22 cellular contexts compared by ENCODE assay signal in genomic region chrX:48512371-48512935, GRCh38. TPM values are rescaled to one million over a fixed set of nuclear protein-coding genes. Genes with fewer than 3 reads are reported as not detected.
"Had no signal": no experiment of that assay in that cellular context is flagged by ENCODE, and none has a peak within 500 bp of the region (broad histone marks: within the 10 kb centered on the region; RNA-seq: fewer than 3 reads in every experiment).

No MANE protein-coding gene starts in this region.

- H3K9me3 ChIP-seq: ascending aorta, body of pancreas, Peyer's patch had no signal

- H3K27me3 ChIP-seq: ascending aorta, body of pancreas, Peyer's patch had no signal

- H3K4me3 ChIP-seq: ascending aorta, body of pancreas, Peyer's patch had no signal

- H3K27me3 Mint-ChIP-seq: activated B cell treated with CpG ODN at 0.5 μM for 24 hours; activated CD4-positive, alpha-beta memory T cell treated with anti-CD3 and anti-CD28 coated beads, Interleukin-2, amount 10 ng/mL, durations not matched to agents 7 days and 5 days had no signal

- DNase-seq: activated B cell treated with CpG ODN at 0.5 μM for 24 hours; activated CD4-positive, alpha-beta memory T cell treated with anti-CD3 and anti-CD28 coated beads, Interleukin-2, amount 10 ng/mL, durations not matched to agents 7 days and 5 days; activated CD4-positive, alpha-beta T cell treated with anti-CD3 and anti-CD28 coated beads, Interleukin-2, amount 50 U/mL, for 1 hour; activated naive CD4-positive, alpha-beta T cell treated with anti-CD3 and anti-CD28 coated beads, Interleukin-2, amount 50 U/mL, for 16 hours; activated T-cell treated with anti-CD3 and anti-CD28 coated beads for 4 hours; activated T-cell treated with anti-CD3 and anti-CD28 coated beads, Interleukin-2, amount 50 U/mL, for 72 hours; amniotic stem cell; body of pancreas; central memory CD4-positive, alpha-beta T cell; Kasumi-1; KBM-7; NCI-H1105 treated with DMSO at 0.1 percent for 48 hours; NCI-H1436 treated with DMSO at 0.1 percent for 48 hours; NCI-H2081; NCI-H446; NCI-H524; Peyer's patch; SHP77 treated with DMSO at 0.1 percent for 48 hours; T-helper 2 cell; T1000 had no signal

- H3K36me3 ChIP-seq: Peyer's patch had no signal

- H3K27ac Mint-ChIP-seq: activated B cell treated with CpG ODN at 0.5 μM for 24 hours; activated CD4-positive, alpha-beta memory T cell treated with anti-CD3 and anti-CD28 coated beads, Interleukin-2, amount 10 ng/mL, durations not matched to agents 7 days and 5 days; activated T-cell treated with anti-CD3 and anti-CD28 coated beads, Interleukin-2, amount 50 U/mL, for 72 hours had no signal

- H3K9me3 Mint-ChIP-seq: activated B cell treated with CpG ODN at 0.5 μM for 24 hours; activated CD4-positive, alpha-beta memory T cell treated with anti-CD3 and anti-CD28 coated beads, Interleukin-2, amount 10 ng/mL, durations not matched to agents 7 days and 5 days; activated T-cell treated with anti-CD3 and anti-CD28 coated beads, Interleukin-2, amount 50 U/mL, for 72 hours had no signal

- H3K27ac ChIP-seq: ascending aorta, body of pancreas, Peyer's patch had no signal

- H3K4me3 Mint-ChIP-seq: activated B cell treated with CpG ODN at 0.5 μM for 24 hours; activated CD4-positive, alpha-beta memory T cell treated with anti-CD3 and anti-CD28 coated beads, Interleukin-2, amount 10 ng/mL, durations not matched to agents 7 days and 5 days; activated T-cell treated with anti-CD3 and anti-CD28 coated beads, Interleukin-2, amount 50 U/mL, for 72 hours had no signal

- ATAC-seq: activated T-cell treated with anti-CD3 and anti-CD28 coated beads, Interleukin-2, amount 50 U/mL, for 72 hours; body of pancreas had no signal

RNA-seq across cellular contexts. Expression of gene SLC38A5, which starts 42.4 kb away (rescaled TPM):
- total RNA-seq: SK-MEL-5 had no signal
